Comparison of ENCODE assay signal across 1 cellular context in genomic region chr19:12956446-12957388, GRCh38.
A peak's percentile ranks its signal among the peaks of the same experiment; 100 is the strongest.
TF ChIP-seq lines count a peak whose summit lies in the region.

TSS of gene GADD45GIP1 (minus strand) at chr19:12957223. CDS start at chr19:12957212, 11 bp downstream.

TF ChIP-seq in GM12878, 131 proteins besides CTCF, POLR2A, EP300 and RAD21 (continued from another document and continues in another):
- TF ChIP-seq ZNF592 (IDR thresholded peaks at IDR 0.05) (0 out of 2 replicates have a peak, but pooled peaks have one; percentile 31), FOS (IDR thresholded peaks at IDR 0.05; ENCODE audit: borderline replicate concordance, extremely low read depth, insufficient read length) (no peak), SRF (IDR thresholded peaks at IDR 0.05; ENCODE audit: low read depth in 2 of 2, low read length in 2 of 2) (no peak), SMAD1 (IDR thresholded peaks at IDR 0.05; ENCODE audit: low read depth, partially characterized antibody) (no peak), IKZF1 (conservative IDR thresholded peaks at IDR 0.05) (peak; percentile 69), GATAD2B (conservative IDR thresholded peaks at IDR 0.05; ENCODE audit: low read depth) (peak; percentile 81), SMAD5 (IDR thresholded peaks at IDR 0.05; ENCODE audit: low read depth) (peak; percentile 65; the same call in 1 of the 2 replicates), ZNF687 (IDR thresholded peaks at IDR 0.05) (peak; percentile 80), MYC (IDR thresholded peaks at IDR 0.05; ENCODE audit: insufficient read depth, insufficient read length, insufficient replicate concordance, low read length, severe bottlenecking) (peak; percentile 64), MAX (IDR thresholded peaks at IDR 0.05; ENCODE audit: low read depth, low read length) (peak; percentile 90), CBX5 (IDR thresholded peaks at IDR 0.05; ENCODE audit: low read depth) (no peak), TCF12 (IDR thresholded peaks at IDR 0.05; ENCODE audit: low read depth, low read length) (peak; percentile 74; the same call in 1 of the 2 replicates), DPF2 (IDR thresholded peaks at IDR 0.05) (peak; percentile 91), EGR1 (IDR thresholded peaks at IDR 0.05; ENCODE audit: borderline replicate concordance in 1 of 2, low read depth in 2 of 2, low read length in 2 of 2) (peak in 1 of 2 experiments; percentile 29; a peak in 1 of 3 replicates), MTA3 (IDR thresholded peaks at IDR 0.05; ENCODE audit: borderline replicate concordance, low read length) (no peak), STAT3 (IDR thresholded peaks at IDR 0.05; ENCODE audit: low read depth, low read length) (no peak), RB1 (IDR thresholded peaks at IDR 0.05; ENCODE audit: borderline replicate concordance) (peak; percentile 78; the same call in 1 of the 2 replicates), JUND (IDR thresholded peaks at IDR 0.05; ENCODE audit: low read depth, low read length) (no peak), CEBPB (IDR thresholded peaks at IDR 0.05; ENCODE audit: borderline replicate concordance in 1 of 2, low read depth in 2 of 2, low read length in 2 of 2) (no peak), MXI1 (IDR thresholded peaks at IDR 0.05; ENCODE audit: low read depth, low read length) (peak; percentile 87), HDAC2 (IDR thresholded peaks at IDR 0.05) (no peak), MYB (IDR thresholded peaks at IDR 0.05; ENCODE audit: borderline replicate concordance, low read depth, low read length) (peak; percentile 80; the same call in 1 of the 2 replicates), MEF2B (IDR thresholded peaks at IDR 0.05; ENCODE audit: partially characterized antibody, poor library complexity, severe bottlenecking) (no peak), ZBTB40 (IDR thresholded peaks at IDR 0.05; ENCODE audit: borderline replicate concordance) (no peak), ASH2L (IDR thresholded peaks at IDR 0.05; ENCODE audit: borderline replicate concordance, low read depth) (peak; percentile 77; the same call in 1 of the 2 replicates), SIN3A (IDR thresholded peaks at IDR 0.05; ENCODE audit: low read depth, low read length) (peak; percentile 75), NR2F1 (conservative IDR thresholded peaks at IDR 0.05) (peak; percentile 86), IRF5 (IDR thresholded peaks at IDR 0.05; ENCODE audit: borderline replicate concordance) (peak; percentile 90), TBL1XR1 (IDR thresholded peaks at IDR 0.05; ENCODE audit: low read depth, low read length) (no peak), HSF1 (IDR thresholded peaks at IDR 0.05; ENCODE audit: low read depth, low read length) (no peak), NKRF (conservative IDR thresholded peaks at IDR 0.05) (peak; percentile 96), EZH2 (IDR thresholded peaks at IDR 0.05; ENCODE audit: borderline replicate concordance, control insufficient read depth, low read depth, low read length) (no peak), SPI1 (IDR thresholded peaks at IDR 0.05; ENCODE audit: borderline replicate concordance, insufficient read depth, low read depth, low read length) (no peak), STAT1 (conservative IDR thresholded peaks at IDR 0.05) (0 out of 2 replicates have a peak, but pooled peaks have one; percentile 17), POLR2AphosphoS5 (IDR thresholded peaks at IDR 0.05; ENCODE audit: low read length) (peak; percentile 91), RELB (IDR thresholded peaks at IDR 0.05; ENCODE audit: low read depth) (no peak), LARP7 (IDR thresholded peaks at IDR 0.05) (peak; percentile 95), POU2F2 (IDR thresholded peaks at IDR 0.05; ENCODE audit: borderline replicate concordance, low read depth, low read length) (peak; percentile 77; the same call in 2 of the 3 replicates), HDAC6 (IDR thresholded peaks at IDR 0.05; ENCODE audit: unreplicated experiment) (no peak), CREB1 (IDR thresholded peaks at IDR 0.05; ENCODE audit: low read depth) (0 out of 2 replicates have a peak, but pooled peaks have one; percentile 20), TAF1 (IDR thresholded peaks at IDR 0.05; ENCODE audit: borderline replicate concordance, low read depth, low read length) (peak; percentile 97; the same call in 1 of the 2 replicates), SIX5 (IDR thresholded peaks at IDR 0.05; ENCODE audit: low read depth, low read length, severe bottlenecking) (peak; percentile 39), SUZ12 (IDR thresholded peaks at IDR 0.05; ENCODE audit: unreplicated experiment) (no peak)
